In genomic region chr7:111025013-111025412, GRCh38 we compare ENCODE assay signal across 15 cellular contexts.
DNase-seq lines count a peak whose midpoint lies in the region; ATAC-seq lines count a peak whose summit lies in the region.
"Had no signal": no experiment of that assay in that cellular context is flagged by ENCODE, and none has a peak within 500 bp of the region (broad histone marks: within the 10 kb centered on the region; RNA-seq: fewer than 3 reads in every experiment).

No MANE protein-coding gene starts in this region.

- POLR2A ChIA-PET in activated CD4-positive, alpha-beta T cell treated with anti-CD3 and anti-CD28 coated beads, Interleukin-2, amount 10 ng/mL, durations not matched to agents 7 days and 5 days (lab: Charles Lee) = no interaction called here
- POLR2A ChIA-PET in naive thymus-derived CD4-positive, alpha-beta T cell (lab: Charles Lee) = interaction anchor here (0.6 to 5.4 kb wide), 9 partner anchors 8 to 66 kb away, joined by 3 to 42 read pairs (median 4); partner anchors contain the start of gene LRRN3

- no peaks in the 10 kb centered on the region for H3K9me3 ChIP-seq in naive thymus-derived CD4-positive, alpha-beta T cell (ENCODE audit: control insufficient read depth in 2 of 3, low read length in 3 of 3)
- H3K9me3 ChIP-seq: heart left ventricle, lower lobe of right lung, pancreas, thoracic aorta had no signal

- H3K4me3 Mint-ChIP-seq in activated CD4-positive, alpha-beta T cell treated with anti-CD3 and anti-CD28 coated beads, Interleukin-2, amount 10 ng/mL, durations not matched to agents 7 days and 5 days = peak overlapping the region; percentile 7
- peak overlapping the region; percentile 48 to 79 (median 66) for H3K4me3 Mint-ChIP-seq in naive thymus-derived CD4-positive, alpha-beta T cell

- no peaks in the 10 kb centered on the region for H3K36me3 ChIP-seq in naive thymus-derived CD4-positive, alpha-beta T cell (ENCODE audit: control insufficient read depth in 2 of 3, insufficient read depth in 3 of 3, low read length in 3 of 3)
- H3K36me3 ChIP-seq: heart left ventricle, lower lobe of right lung, pancreas, thoracic aorta had no signal

- peaks cover 65% of the 10 kb centered on the region for H3K36me3 Mint-ChIP-seq in activated CD4-positive, alpha-beta T cell treated with anti-CD3 and anti-CD28 coated beads, Interleukin-2, amount 10 ng/mL, durations not matched to agents 7 days and 5 days (ENCODE audit: low read depth)
- peaks cover 0 to 51% (median 4%) of the 10 kb centered on the region in 5 donors for H3K36me3 Mint-ChIP-seq in naive thymus-derived CD4-positive, alpha-beta T cell

- peaks cover 18 to 75% of the 10 kb centered on the region in 2 donors for H3K4me1 ChIP-seq in naive thymus-derived CD4-positive, alpha-beta T cell (ENCODE audit: control insufficient read depth in 2 of 2, insufficient read depth in 2 of 2, low read length in 2 of 2)

- in situ Hi-C loops in G401 (cut with HindIII; ENCODE audit: low sequenced_read_pairs) = no loop called here

- no peak overlapping the region for H3K4me3 ChIP-seq in naive thymus-derived CD4-positive, alpha-beta T cell (ENCODE audit: low read length)
- H3K4me3 ChIP-seq: heart left ventricle, lower lobe of right lung, pancreas, thoracic aorta had no signal

- no peaks in the 10 kb centered on the region for H3K27me3 Mint-ChIP-seq in activated CD4-positive, alpha-beta T cell treated with anti-CD3 and anti-CD28 coated beads, Interleukin-2, amount 10 ng/mL, durations not matched to agents 7 days and 5 days
- H3K27me3 Mint-ChIP-seq in naive thymus-derived CD4-positive, alpha-beta T cell = no peaks in the 10 kb centered on the region

- ATAC-seq in HG02885 (IDR thresholded peaks at IDR 0.05; ENCODE audit: poor library complexity, unreplicated experiment) (peak; percentile 44), GM21825 (IDR thresholded peaks at IDR 0.05; ENCODE audit: unreplicated experiment) (no peak)
- ATAC-seq in naive thymus-derived CD4-positive, alpha-beta T cell = peak; percentile 95
- ATAC-seq: heart left ventricle, lower lobe of right lung, pancreas had no signal

- H3K27me3 ChIP-seq in naive thymus-derived CD4-positive, alpha-beta T cell (ENCODE audit: control insufficient read depth in 2 of 2, insufficient read depth in 2 of 2, low read length in 2 of 2) = no peaks in the 10 kb centered on the region
- H3K27me3 ChIP-seq: heart left ventricle, pancreas had no signal

- CTCF ChIA-PET in activated CD4-positive, alpha-beta T cell treated with anti-CD3 and anti-CD28 coated beads, Interleukin-2, amount 10 ng/mL, durations not matched to agents 7 days and 5 days (lab: Charles Lee) = interaction anchor here (1.2 to 1.7 kb wide), 3 partner anchors 10 to 58 kb away, joined by 3 to 4 read pairs (median 3); no protein-coding TSS in a partner anchor
- CTCF ChIA-PET in naive thymus-derived CD4-positive, alpha-beta T cell (lab: Charles Lee) = interaction anchor here (1.5 kb wide), 1 partner anchor 57 kb away, joined by 4 read pairs; no protein-coding TSS in a partner anchor

- peak; percentile 33 for DNase-seq in NCI-H2107 treated with DMSO at 0.1 percent for 48 hours (lab: John Stamatoyannopoulos, UW; ENCODE audit: unreplicated experiment)
- DNase-seq in NCI-H2107 (lab: John Stamatoyannopoulos, UW) = no peak
- peak; percentile 75 for DNase-seq in activated CD4-positive, alpha-beta T cell treated with anti-CD3 and anti-CD28 coated beads, Interleukin-2, amount 10 ng/mL, durations not matched to agents 7 days and 5 days
- DNase-seq in naive thymus-derived CD4-positive, alpha-beta T cell = peak in 8 of 9 donors; percentile 37 to 85 (median 77)
- DNase-seq in NCI-H345 (lab: John Stamatoyannopoulos, UW) = no peak
- no peak for DNase-seq in G401 (ENCODE audit: low spot score)
- DNase-seq: heart left ventricle, lower lobe of right lung, NCI-H1105 treated with DMSO at 0.1 percent for 48 hours, NCI-H82, pancreas had no signal

- H3K9me3 Mint-ChIP-seq in activated CD4-positive, alpha-beta T cell treated with anti-CD3 and anti-CD28 coated beads, Interleukin-2, amount 10 ng/mL, durations not matched to agents 7 days and 5 days = peaks cover 26% of the 10 kb centered on the region
- peaks cover 0 to 16% (median 3%) of the 10 kb centered on the region in 11 donors for H3K9me3 Mint-ChIP-seq in naive thymus-derived CD4-positive, alpha-beta T cell

- H3K27ac Mint-ChIP-seq in activated CD4-positive, alpha-beta T cell treated with anti-CD3 and anti-CD28 coated beads, Interleukin-2, amount 10 ng/mL, durations not matched to agents 7 days and 5 days = peak overlapping the region; percentile 93
- peak overlapping the region; percentile 86 to 98 (median 92) for H3K27ac Mint-ChIP-seq in naive thymus-derived CD4-positive, alpha-beta T cell

- peaks cover 89% of the 10 kb centered on the region for H3K4me1 Mint-ChIP-seq in activated CD4-positive, alpha-beta T cell treated with anti-CD3 and anti-CD28 coated beads, Interleukin-2, amount 10 ng/mL, durations not matched to agents 7 days and 5 days
- peaks cover 37 to 99% (median 94%) of the 10 kb centered on the region in 7 donors for H3K4me1 Mint-ChIP-seq in naive thymus-derived CD4-positive, alpha-beta T cell

- intact Hi-C loops in naive thymus-derived CD4-positive, alpha-beta T cell (cut with micrococcal nuclease) = loop anchor here (1.0 to 5.0 kb wide), 9 partner anchors 12 to 537 kb away; partner anchors contain the start of genes IMMP2L (in 1 of the 2) and LRRN3 (in 1 of the 2)

- H3K27ac ChIP-seq in naive thymus-derived CD4-positive, alpha-beta T cell (ENCODE audit: low read depth, low read length) = peak overlapping the region; percentile 60
- H3K27ac ChIP-seq: 22Rv1, heart left ventricle, lower lobe of right lung, pancreas, thoracic aorta had no signal

Comparison
In these comparisons a context has a peak if more than half of its experiments do, and no peak if none do; other contexts are left out.
1. DNase-seq: peak in NCI-H2107 treated with DMSO at 0.1 percent for 48 hours (single experiment), activated CD4-positive, alpha-beta T cell treated with anti-CD3 and anti-CD28 coated beads, Interleukin-2, amount 10 ng/mL, durations not matched to agents 7 days and 5 days (single experiment) and naive thymus-derived CD4-positive, alpha-beta T cell (8 of 9); none in NCI-H2107 (single experiment), NCI-H345 (single experiment) and G401 (single experiment).